ENCODE assay signal across 8 cellular contexts in the genomic region with DNA sequence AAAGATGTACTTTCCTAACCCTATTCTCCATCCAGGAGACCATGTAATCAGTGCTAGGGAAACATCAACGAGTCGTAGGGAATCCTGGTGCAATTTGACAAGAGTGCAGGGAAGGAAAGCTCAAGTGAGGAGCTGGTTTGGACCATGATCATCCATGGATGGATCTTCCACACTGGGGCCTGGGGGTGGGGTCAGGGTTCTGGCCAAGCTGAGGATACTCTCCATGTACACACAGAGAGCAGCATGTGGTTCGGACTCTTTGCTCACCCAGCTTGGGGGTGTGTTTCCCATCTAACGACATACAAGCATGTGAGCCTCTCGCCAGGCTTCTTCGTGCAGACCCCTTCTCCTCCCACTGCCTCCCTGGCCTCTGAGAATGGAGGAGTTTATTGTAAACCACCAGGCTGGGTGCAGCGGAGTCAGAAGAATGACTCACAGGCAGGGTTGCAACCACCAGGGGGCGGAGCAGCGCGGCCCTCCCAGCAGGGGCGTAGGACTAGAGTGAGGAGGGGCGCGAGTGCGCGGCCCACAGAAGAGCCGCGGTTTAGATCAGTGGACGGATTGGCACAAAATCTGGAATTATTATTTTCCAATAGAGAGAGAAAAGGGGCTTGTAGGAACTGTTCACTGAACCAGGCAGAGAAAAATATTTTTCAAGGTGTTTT.
DNase-seq lines count a peak whose midpoint lies in the region; ATAC-seq and TF ChIP-seq lines count a peak whose summit lies in the region.
"Not testable (repeated sequence)": the region's sequence is repeated elsewhere in the genome, so short reads cannot be mapped to it uniquely, and the experiment has no call there.

No MANE protein-coding gene starts in this region.

- not testable (repeated sequence) for H3K27me3 Mint-ChIP-seq in WTC11 (ENCODE audit: low read depth); type B pancreatic cell
- peaks cover 20% of the 10 kb centered on the region for H3K27me3 Mint-ChIP-seq in progenitor cell of endocrine pancreas

- POLR2A ChIA-PET in HCT116 (lab: Charles Lee); WTC11 (lab: Charles Lee): not testable (repeated sequence)

- CTCF ChIA-PET in HCT116 (lab: Charles Lee) (interaction anchor here (1.2 kb wide), 1 partner anchor 74 kb away, joined by 4 read pairs; no protein-coding TSS in a partner anchor), WTC11 (lab: Charles Lee) (interaction anchor here (0.8 to 1.2 kb wide), 2 partner anchors 9 to 74 kb away, joined by 3 to 4 read pairs; no protein-coding TSS in a partner anchor)

- not testable (repeated sequence) for H3K9me3 ChIP-seq in HCT116 (ENCODE audit: control insufficient read depth in 1 of 2, insufficient read depth in 1 of 2, low read depth in 1 of 2, low read length in 2 of 2)

- not testable (repeated sequence) for BruUV-seq in HCT116 (replicated peaks; lab: Mats Ljungman, UMichigan)

- not testable (repeated sequence) for H3K9me3 Mint-ChIP-seq in WTC11; progenitor cell of endocrine pancreas (ENCODE audit: low read depth); type B pancreatic cell

- intact Hi-C loops in HCT116 (cut with micrococcal nuclease) = not testable (repeated sequence)

- H3K4me3 ChIP-seq in HCT116 (replicated peaks in 1 of 2; ENCODE audit: low read depth in 1 of 2, low read length in 2 of 2); fibroblast of villous mesenchyme (ENCODE audit: low read depth, low read length): not testable (repeated sequence)
- H3K4me3 ChIP-seq in choroid plexus epithelial cell (ENCODE audit: low read depth, low read length) = peak overlapping the region; percentile 17

- H3K4me3 Mint-ChIP-seq in WTC11 = peak overlapping the region; percentile 41; the same call in 1 of the 2 replicates
- not testable (repeated sequence) for H3K4me3 Mint-ChIP-seq in progenitor cell of endocrine pancreas (ENCODE audit: low read depth); type B pancreatic cell

- H3K27me3 ChIP-seq in HCT116 (ENCODE audit: insufficient read depth, low read length) = not testable (repeated sequence)

- H3K4me1 Mint-ChIP-seq in WTC11 (peaks cover 52% of the 10 kb centered on the region), type B pancreatic cell (ENCODE audit: unreplicated experiment) (peaks cover 10% of the 10 kb centered on the region)
- H3K4me1 Mint-ChIP-seq in progenitor cell of endocrine pancreas (ENCODE audit: low read depth) = not testable (repeated sequence)

- ATAC-seq in HCT116 = peak; percentile 46; the same call in 1 of the 2 replicates
- peak; percentile 70 for ATAC-seq in WTC11

- not testable (repeated sequence) for H3K4me1 ChIP-seq in HCT116 (ENCODE audit: control insufficient read depth in 1 of 2, insufficient read depth in 2 of 2, low read length in 2 of 2)

- not testable (repeated sequence) for H3K36me3 Mint-ChIP-seq in WTC11; progenitor cell of endocrine pancreas (ENCODE audit: insufficient read depth); type B pancreatic cell

- H3K27ac ChIP-seq in HCT116 (ENCODE audit: low read depth, low read length) = not testable (repeated sequence)

- not testable (repeated sequence) for H3K4me2 ChIP-seq in HCT116 (ENCODE audit: low read length)

- H2AFZ ChIP-seq in HCT116 (ENCODE audit: low read depth, low read length, poor library complexity, severe bottlenecking) = not testable (repeated sequence)

- peak; percentile 11 for TF ChIP-seq CTCF in AG09319 (IDR thresholded peaks at IDR 0.05; ENCODE audit: low read depth, low read length)
- peak; percentile 9 to 49 (median 41); a peak in 3 of 6 replicates for TF ChIP-seq CTCF in HCT116 (IDR thresholded peaks at IDR 0.05 in 2 of 3, conservative IDR thresholded peaks at IDR 0.05 in 1 of 3; ENCODE audit: borderline replicate concordance in 1 of 3, insufficient read depth in 1 of 3, low read depth in 2 of 3, low read length in 2 of 3)
- peak; percentile 55 for TF ChIP-seq CTCF in WTC11 (IDR thresholded peaks at IDR 0.05)
- peak; percentile 75 for TF ChIP-seq CTCF in choroid plexus epithelial cell (conservative IDR thresholded peaks at IDR 0.05; ENCODE audit: low read depth, low read length)
- TF ChIP-seq CTCF in fibroblast of villous mesenchyme (IDR thresholded peaks at IDR 0.05; ENCODE audit: insufficient read depth, low read depth, low read length) = peak; percentile 22
- peak; percentile 48 for TF ChIP-seq CTCF in progenitor cell of endocrine pancreas (IDR thresholded peaks at IDR 0.05; ENCODE audit: unreplicated experiment)
- peak; percentile 72 for TF ChIP-seq CTCF in type B pancreatic cell (conservative IDR thresholded peaks at IDR 0.05)

- RAD21 ChIA-PET in HCT116 (lab: Charles Lee; ENCODE audit: low non-redundant PET in 1 of 2, low total read pairs in 2 of 2, uncharacterized antibody in 2 of 2, unreplicated experiment in 2 of 2) = not testable (repeated sequence)

- H4K20me1 ChIP-seq in HCT116 (ENCODE audit: insufficient read depth) = not testable (repeated sequence)

- not testable (repeated sequence) for H3K9ac ChIP-seq in HCT116 (ENCODE audit: low read length)

- TF ChIP-seq POLR2A in HCT116 (IDR thresholded peaks at IDR 0.05; ENCODE audit: borderline replicate concordance, extremely low read depth, insufficient read depth, insufficient read length) = not testable (repeated sequence)

- DNase-seq in AG09319 (ENCODE audit: extremely low read depth, low read depth); HCT116 (ENCODE audit: low read depth, low spot score); fibroblast of villous mesenchyme (ENCODE audit: low read depth); progenitor cell of endocrine pancreas (ENCODE audit: low spot score, unreplicated experiment); type B pancreatic cell (ENCODE audit: extremely low spot score, unreplicated experiment): not testable (repeated sequence)
- DNase-seq in WTC11 (ENCODE audit: low spot score) (peak; percentile 77), choroid plexus epithelial cell (ENCODE audit: low read depth) (peak; percentile 79), left kidney (ENCODE audit: low read depth, low spot score) (peak; percentile 59)

- not testable (repeated sequence) for H3K36me3 ChIP-seq in HCT116 (ENCODE audit: control insufficient read depth in 1 of 2, insufficient read depth in 2 of 2, low read length in 2 of 2)

- TF ChIP-seq RAD21 in HCT116 (IDR thresholded peaks at IDR 0.05; ENCODE audit: low read depth) = peak; percentile 19; the same call in 1 of the 2 replicates

- not testable (repeated sequence) for H3K27ac Mint-ChIP-seq in WTC11, progenitor cell of endocrine pancreas, type B pancreatic cell

- not testable (repeated sequence) for H3K9me2 ChIP-seq in HCT116 (ENCODE audit: insufficient read depth)

- not testable (repeated sequence) for H3K79me2 ChIP-seq in HCT116 (ENCODE audit: insufficient read depth, low read length)

Comparison
In these comparisons a context has a peak if more than half of its experiments do, and no peak if none do; other contexts are left out.
1. CTCF ChIP-seq: peak in every context shown above with its lines; median percentile 75 in choroid plexus epithelial cell; 72 in type B pancreatic cell; 55 in WTC11; 48 in progenitor cell of endocrine pancreas; 41 in HCT116; 22 in fibroblast of villous mesenchyme; 11 in AG09319.